18 cellular contexts compared by ENCODE assay signal in genomic region chr17:65061621-65062020, GRCh38. TPM values are rescaled to one million over a fixed set of nuclear protein-coding genes. Genes with fewer than 3 reads are reported as not detected.
A peak's percentile ranks its signal among the peaks of the same experiment; 100 is the strongest.
DNase-seq lines count a peak whose midpoint lies in the region; ATAC-seq and TF ChIP-seq lines count a peak whose summit lies in the region.
"Had no signal": no experiment of that assay in that cellular context is flagged by ENCODE, and none has a peak within 500 bp of the region (broad histone marks: within the 10 kb centered on the region; RNA-seq: fewer than 3 reads in every experiment).

No MANE protein-coding gene starts in this region.

- 0 out of 2 replicates have a peak overlapping the region, but pooled peaks have one; percentile 27 for H3K4me3 ChIP-seq in iPS-20b (ENCODE audit: low read length)
- no peak overlapping the region for H3K4me3 ChIP-seq in WERI-Rb-1 (ENCODE audit: low read depth, low read length)
- H3K4me3 ChIP-seq: cardiac muscle cell had no signal

- H3K27ac ChIP-seq in iPS-20b (ENCODE audit: low read length): no peak overlapping the region
- H3K27ac ChIP-seq in WERI-Rb-1: no peak overlapping the region
- H3K27ac ChIP-seq: cardiac muscle cell had no signal

- peak overlapping the region; percentile 28 for H3K27ac Mint-ChIP-seq in WTC11
- H3K27ac Mint-ChIP-seq in stimulated activated effector memory CD8-positive, alpha-beta T cell treated with anti-CD3 and anti-CD28 coated beads, Interleukin-12 subunit alpha, Interleukin-12 subunit beta, amount 100 ng/mL, for 72 hours: peak overlapping the region; percentile 10
- H3K27ac Mint-ChIP-seq: T-helper 1 cell treated with Interleukin-12 subunit alpha and Interleukin-12 subunit beta and Interleukin-4 antibody, amounts not matched to agents 30 μg/mL and 1 μg/mL, for 36 hours had no signal

- H3K9me3 ChIP-seq in iPS-20b (ENCODE audit: insufficient read depth, low read depth, low read length) (no peaks in the 10 kb centered on the region), WERI-Rb-1 (ENCODE audit: severe bottlenecking) (no peaks in the 10 kb centered on the region)

- CTCF ChIA-PET in WTC11 (lab: Charles Lee): interaction anchor here (0.6 to 4.2 kb wide), 2 partner anchors 39 to 136 kb away, joined by 3 to 22 read pairs; no protein-coding TSS in a partner anchor

- H3K27me3 Mint-ChIP-seq in WTC11 (ENCODE audit: low read depth): no peaks in the 10 kb centered on the region

- H3K36me3 ChIP-seq in iPS-20b (ENCODE audit: insufficient read depth, low read depth, low read length) (no peaks in the 10 kb centered on the region), WERI-Rb-1 (no peaks in the 10 kb centered on the region)
- H3K36me3 ChIP-seq: cardiac muscle cell had no signal

- no peak for TF ChIP-seq CTCF in WTC11 (IDR thresholded peaks at IDR 0.05)
- TF ChIP-seq CTCF in WERI-Rb-1 (IDR thresholded peaks at IDR 0.05; ENCODE audit: low read depth, low read length): no peak

- H3K4me1 Mint-ChIP-seq in WTC11: peaks cover 49% of the 10 kb centered on the region
- H3K4me1 Mint-ChIP-seq in stimulated activated effector memory CD8-positive, alpha-beta T cell treated with anti-CD3 and anti-CD28 coated beads, Interleukin-12 subunit alpha, Interleukin-12 subunit beta, amount 100 ng/mL, for 72 hours: no peaks in the 10 kb centered on the region

- H3K4me1 ChIP-seq in iPS-20b (ENCODE audit: insufficient read depth, low read length): peaks cover 33% of the 10 kb centered on the region

- ATAC-seq in WTC11: no peak
- ATAC-seq in stimulated activated effector memory CD8-positive, alpha-beta T cell treated with anti-CD3 and anti-CD28 coated beads, Interleukin-12 subunit alpha, Interleukin-12 subunit beta, amount 100 ng/mL, for 72 hours: no peak
- no peak for ATAC-seq in HG03159 (IDR thresholded peaks at IDR 0.05; ENCODE audit: unreplicated experiment)
- ATAC-seq in HG02981 (IDR thresholded peaks at IDR 0.05; ENCODE audit: unreplicated experiment): no peak

- no peak overlapping the region for H3K4me3 Mint-ChIP-seq in WTC11
- no peak overlapping the region for H3K4me3 Mint-ChIP-seq in stimulated activated effector memory CD8-positive, alpha-beta T cell treated with anti-CD3 and anti-CD28 coated beads, Interleukin-12 subunit alpha, Interleukin-12 subunit beta, amount 100 ng/mL, for 72 hours
- H3K4me3 Mint-ChIP-seq: T-helper 1 cell treated with Interleukin-12 subunit alpha and Interleukin-12 subunit beta and Interleukin-4 antibody, amounts not matched to agents 30 μg/mL and 1 μg/mL, for 36 hours had no signal

- no peak overlapping the region for H3K9ac ChIP-seq in iPS-20b (ENCODE audit: low read depth, low read length)

- H3K9me3 Mint-ChIP-seq in WTC11: no peaks in the 10 kb centered on the region
- H3K9me3 Mint-ChIP-seq in stimulated activated effector memory CD8-positive, alpha-beta T cell treated with anti-CD3 and anti-CD28 coated beads, Interleukin-12 subunit alpha, Interleukin-12 subunit beta, amount 100 ng/mL, for 72 hours: no peaks in the 10 kb centered on the region
- H3K9me3 Mint-ChIP-seq: T-helper 1 cell treated with Interleukin-12 subunit alpha and Interleukin-12 subunit beta and Interleukin-4 antibody, amounts not matched to agents 30 μg/mL and 1 μg/mL, for 36 hours had no signal

- no peaks in the 10 kb centered on the region for H3K36me3 Mint-ChIP-seq in WTC11
- H3K36me3 Mint-ChIP-seq in stimulated activated effector memory CD8-positive, alpha-beta T cell treated with anti-CD3 and anti-CD28 coated beads, Interleukin-12 subunit alpha, Interleukin-12 subunit beta, amount 100 ng/mL, for 72 hours: peaks cover 20% of the 10 kb centered on the region

- DNase-seq in NCI-H1048 (lab: John Stamatoyannopoulos, UW): peak; percentile 3
- no peak for DNase-seq in WTC11 (ENCODE audit: low spot score)
- no peak for DNase-seq in stimulated activated effector memory CD8-positive, alpha-beta T cell treated with anti-CD3 and anti-CD28 coated beads, Interleukin-12 subunit alpha, Interleukin-12 subunit beta, amount 100 ng/mL, for 72 hours (ENCODE audit: low spot score in 2 of 2)
- no peak for DNase-seq in iPS-NIHi7 (ENCODE audit: extremely low spot score)
- DNase-seq in WERI-Rb-1: no peak
- DNase-seq: activated CD4-positive, alpha-beta T cell treated with anti-CD3 and anti-CD28 coated beads, Interleukin-2, amount 50 U/mL, for 4 hours; activated gamma-delta T cell; dorsolateral prefrontal cortex; erythroblast; HCEC 1CT; NCI-H1417; NCI-H524 treated with DMSO at 0.1 percent for 48 hours; SHP77 treated with DMSO at 0.1 percent for 48 hours had no signal

- POLR2A ChIA-PET in WTC11 (lab: Charles Lee): no interaction called here

- H3K27me3 ChIP-seq in iPS-20b (ENCODE audit: insufficient read depth, low read length) (no peaks in the 10 kb centered on the region), WERI-Rb-1 (ENCODE audit: insufficient read depth, low read depth, severe bottlenecking) (no peaks in the 10 kb centered on the region)
- H3K27me3 ChIP-seq: cardiac muscle cell, dorsolateral prefrontal cortex had no signal

TF ChIP-seq in WTC11, 78 proteins besides CTCF, POLR2A, EP300 and RAD21 (continues in another document):
- TF ChIP-seq ATF3 (CRISPR knock-in tag; conservative IDR thresholded peaks at IDR 0.05) (no peak), ZNF317 (CRISPR knock-in tag; IDR thresholded peaks at IDR 0.05; ENCODE audit: borderline replicate concordance, low read depth) (no peak), ESRRA (CRISPR knock-in tag; IDR thresholded peaks at IDR 0.05; ENCODE audit: borderline replicate concordance) (no peak), ZNF425 (CRISPR knock-in tag; conservative IDR thresholded peaks at IDR 0.05) (no peak), FOXK1 (CRISPR knock-in tag; IDR thresholded peaks at IDR 0.05) (no peak), SMAD4 (CRISPR knock-in tag; IDR thresholded peaks at IDR 0.05) (no peak), E2F4 (CRISPR knock-in tag; IDR thresholded peaks at IDR 0.05; ENCODE audit: borderline replicate concordance, low read depth) (no peak), EMX1 (CRISPR knock-in tag; IDR thresholded peaks at IDR 0.05) (no peak), HMGA2 (CRISPR knock-in tag; IDR thresholded peaks at IDR 0.05) (no peak)
- TF ChIP-seq, protein P1, sequence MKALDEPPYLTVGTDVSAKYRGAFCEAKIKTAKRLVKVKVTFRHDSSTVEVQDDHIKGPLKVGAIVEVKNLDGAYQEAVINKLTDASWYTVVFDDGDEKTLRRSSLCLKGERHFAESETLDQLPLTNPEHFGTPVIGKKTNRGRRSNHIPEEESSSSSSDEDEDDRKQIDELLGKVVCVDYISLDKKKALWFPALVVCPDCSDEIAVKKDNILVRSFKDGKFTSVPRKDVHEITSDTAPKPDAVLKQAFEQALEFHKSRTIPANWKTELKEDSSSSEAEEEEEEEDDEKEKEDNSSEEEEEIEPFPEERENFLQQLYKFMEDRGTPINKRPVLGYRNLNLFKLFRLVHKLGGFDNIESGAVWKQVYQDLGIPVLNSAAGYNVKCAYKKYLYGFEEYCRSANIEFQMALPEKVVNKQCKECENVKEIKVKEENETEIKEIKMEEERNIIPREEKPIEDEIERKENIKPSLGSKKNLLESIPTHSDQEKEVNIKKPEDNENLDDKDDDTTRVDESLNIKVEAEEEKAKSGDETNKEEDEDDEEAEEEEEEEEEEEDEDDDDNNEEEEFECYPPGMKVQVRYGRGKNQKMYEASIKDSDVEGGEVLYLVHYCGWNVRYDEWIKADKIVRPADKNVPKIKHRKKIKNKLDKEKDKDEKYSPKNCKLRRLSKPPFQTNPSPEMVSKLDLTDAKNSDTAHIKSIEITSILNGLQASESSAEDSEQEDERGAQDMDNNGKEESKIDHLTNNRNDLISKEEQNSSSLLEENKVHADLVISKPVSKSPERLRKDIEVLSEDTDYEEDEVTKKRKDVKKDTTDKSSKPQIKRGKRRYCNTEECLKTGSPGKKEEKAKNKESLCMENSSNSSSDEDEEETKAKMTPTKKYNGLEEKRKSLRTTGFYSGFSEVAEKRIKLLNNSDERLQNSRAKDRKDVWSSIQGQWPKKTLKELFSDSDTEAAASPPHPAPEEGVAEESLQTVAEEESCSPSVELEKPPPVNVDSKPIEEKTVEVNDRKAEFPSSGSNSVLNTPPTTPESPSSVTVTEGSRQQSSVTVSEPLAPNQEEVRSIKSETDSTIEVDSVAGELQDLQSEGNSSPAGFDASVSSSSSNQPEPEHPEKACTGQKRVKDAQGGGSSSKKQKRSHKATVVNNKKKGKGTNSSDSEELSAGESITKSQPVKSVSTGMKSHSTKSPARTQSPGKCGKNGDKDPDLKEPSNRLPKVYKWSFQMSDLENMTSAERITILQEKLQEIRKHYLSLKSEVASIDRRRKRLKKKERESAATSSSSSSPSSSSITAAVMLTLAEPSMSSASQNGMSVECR (CRISPR knock-in tag; IDR thresholded peaks at IDR 0.05; ENCODE audit: borderline replicate concordance): no peak

RNA-seq across cellular contexts. Expression of gene GNA13, which starts 5.1 kb away (rescaled TPM):
- total RNA-seq in WTC11 (2021): 48.7 to 51.4 TPM (median 48.8 TPM) in 3 replicates
